35 cellular contexts compared by ENCODE assay signal in genomic region chr14:77439861-77440260, GRCh38. TPM values are rescaled to one million over a fixed set of nuclear protein-coding genes. Genes with fewer than 3 reads are reported as not detected.
"Had no signal": no experiment of that assay in that cellular context is flagged by ENCODE, and none has a peak within 500 bp of the region (broad histone marks: within the 10 kb centered on the region; RNA-seq: fewer than 3 reads in every experiment).

No MANE protein-coding gene starts in this region.

- H3K27me3 ChIP-seq: adrenal gland, ascending aorta, body of pancreas, brain microvascular endothelial cell, breast epithelium, cardiac muscle cell had no signal

- FAIRE-seq: astrocyte, bronchial epithelial cell had no signal

- H3K4me1 ChIP-seq: adrenal gland, ascending aorta, body of pancreas, breast epithelium had no signal

- H3K27ac ChIP-seq: adrenal gland, ascending aorta, body of pancreas, brain microvascular endothelial cell, breast epithelium, cardiac muscle cell had no signal

- ATAC-seq: activated naive CD4-positive, alpha-beta T cell treated with anti-CD3 and anti-CD28 coated beads, Interleukin-2, amount 50 U/mL, for 72 hours; activated naive CD8-positive, alpha-beta T cell treated with anti-CD3 and anti-CD28 coated beads, Interleukin-2, amount 50 U/mL, for 24 hours; activated T-cell treated with anti-CD3 and anti-CD28 coated beads, Interleukin-2, amount 50 U/mL, for 4 hours; activated T-cell treated with anti-CD3 and anti-CD28 coated beads, Interleukin-2, amount 50 U/mL, for 72 hours; activated T-helper 17 cell treated with anti-CD3 and anti-CD28 coated beads, Interleukin-2, amount 50 U/mL, for 72 hours; body of pancreas had no signal

- DNase-seq: activated effector memory CD4-positive, alpha-beta T cell treated with anti-CD3 and anti-CD28 coated beads, Interleukin-2, amount 50 U/mL, for 16 hours; activated effector memory CD4-positive, alpha-beta T cell treated with Interleukin-2 at 50 U/mL for 16 hours; activated gamma-delta T cell; activated gamma-delta T cell treated with Interleukin-2 at 50 U/mL for 16 hours; activated naive CD4-positive, alpha-beta T cell; activated naive CD4-positive, alpha-beta T cell treated with anti-CD3 and anti-CD28 coated beads for 36 hours; activated naive CD4-positive, alpha-beta T cell treated with anti-CD3 and anti-CD28 coated beads, Interleukin-2, amount 10 ng/mL, durations not matched to agents 7 days and 5 days; activated naive CD4-positive, alpha-beta T cell treated with anti-CD3 and anti-CD28 coated beads, Interleukin-2, amount 50 U/mL, for 16 hours; activated naive CD4-positive, alpha-beta T cell treated with Interleukin-2 at 50 U/mL for 16 hours; activated naive CD8-positive, alpha-beta T cell treated with anti-CD3 and anti-CD28 coated beads for 36 hours; activated naive CD8-positive, alpha-beta T cell treated with anti-CD3 and anti-CD28 coated beads, Interleukin-2, amount 10 ng/mL, durations not matched to agents 7 days and 5 days; activated naive CD8-positive, alpha-beta T cell treated with anti-CD3 and anti-CD28 coated beads, Interleukin-2, amount 50 U/mL, for 24 hours; activated T-cell treated with anti-CD3 and anti-CD28 coated beads, Interleukin-2, amount 50 U/mL, for 24 hours; activated T-cell treated with anti-CD3 and anti-CD28 coated beads, Interleukin-2, amount 50 U/mL, for 4 hours; activated T-cell treated with anti-CD3 and anti-CD28 coated beads, Interleukin-2, amount 50 U/mL, for 48 hours; activated T-cell treated with anti-CD3 and anti-CD28 coated beads, Interleukin-2, amount 50 U/mL, for 72 hours; adrenal gland; amniotic stem cell; amygdala; anterior cingulate cortex; aorta; body of pancreas; brain microvascular endothelial cell; caudate nucleus; central memory CD4-positive, alpha-beta T cell; cerebellar nuclear complex had no signal

- H3K9me3 ChIP-seq: adrenal gland, ascending aorta, body of pancreas, breast epithelium had no signal

- H3K4me3 ChIP-seq: adrenal gland, ascending aorta, body of pancreas, breast epithelium, cardiac muscle cell had no signal

RNA-seq across cellular contexts. Expression of gene NOXRED1, which starts 16.5 kb away (rescaled TPM):
- total RNA-seq: ascending aorta, cardiac septum had no signal
- polyA plus RNA-seq: cardiac muscle cell had no signal

RNA-seq across cellular contexts. Expression of gene ISM2, which starts 58.8 kb away (rescaled TPM):
- total RNA-seq: activated naive CD4-positive, alpha-beta T cell treated with anti-CD3 and anti-CD28 coated beads for 36 hours; activated T-cell treated with anti-CD3 and anti-CD28 coated beads, Interleukin-2, amount 50 U/mL, for 4 hours; activated T-cell treated with anti-CD3 and anti-CD28 coated beads, Interleukin-2, amount 50 U/mL, for 72 hours; activated T-helper 2 cell treated with anti-CD3 and anti-CD28 coated beads, Interferon-gamma antibody, Interleukin-2, Interleukin-4, amounts not matched to agents 10 μg/mL and 5 μg/mL and 100 μg/mL, durations not matched to agents 14 hours and 24 hours and 36 hours; ascending aorta; body of pancreas; bronchial epithelial cell; cardiac septum had no signal
- polyA plus RNA-seq: aorta, cardiac muscle cell had no signal
